8 cellular contexts compared by ENCODE assay signal in genomic region chr14:100486025-100486828, GRCh38.
DNase-seq lines count a peak whose midpoint lies in the region; ATAC-seq lines count a peak whose summit lies in the region.

No MANE protein-coding gene starts in this region.

- peak overlapping the region; percentile 78 for H3K4me2 ChIP-seq in BLaER1

- no peak overlapping the region for H3K27ac Mint-ChIP-seq in activated T-helper 2 cell treated with anti-CD3 and anti-CD28 coated beads, Interferon-gamma antibody, Interleukin-2, Interleukin-4, amounts not matched to agents 10 μg/mL and 5 μg/mL and 100 μg/mL, durations not matched to agents 14 hours and 24 hours and 36 hours

- no peaks in the 10 kb centered on the region for H3K36me3 ChIP-seq in BLaER1

- peaks cover 14% of the 10 kb centered on the region for H3K4me1 Mint-ChIP-seq in activated T-helper 2 cell treated with anti-CD3 and anti-CD28 coated beads, Interferon-gamma antibody, Interleukin-2, Interleukin-4, amounts not matched to agents 10 μg/mL and 5 μg/mL and 100 μg/mL, durations not matched to agents 14 hours and 24 hours and 36 hours (ENCODE audit: low read depth)

- H4K20me1 ChIP-seq in BLaER1 = peaks cover 9% of the 10 kb centered on the region; the same call in 1 of the 2 replicates

- H3K4me3 Mint-ChIP-seq in activated T-helper 2 cell treated with anti-CD3 and anti-CD28 coated beads, Interferon-gamma antibody, Interleukin-2, Interleukin-4, amounts not matched to agents 10 μg/mL and 5 μg/mL and 100 μg/mL, durations not matched to agents 14 hours and 24 hours and 36 hours (ENCODE audit: low read depth) = no peak overlapping the region

- peaks cover 83% of the 10 kb centered on the region for H3K4me1 ChIP-seq in BLaER1

- peak overlapping the region; percentile 45; the same call in 1 of the 2 replicates for H3K9ac ChIP-seq in BLaER1

- ATAC-seq in GM19351 (IDR thresholded peaks at IDR 0.05; ENCODE audit: unreplicated experiment) = peak; percentile 82
- peak; percentile 58 to 63 for ATAC-seq in left cardiac atrium

- H3K27me3 ChIP-seq in BLaER1 = no peaks in the 10 kb centered on the region

- DNase-seq in HK-2 (ENCODE audit: unreplicated experiment) (peak; percentile 56), RKO (ENCODE audit: low spot score) (peak; percentile 40), left cardiac atrium (peak; percentile 73), NCI-H2196 (lab: John Stamatoyannopoulos, UW; ENCODE audit: unreplicated experiment) (no peak)
- DNase-seq in activated T-helper 2 cell treated with anti-CD3 and anti-CD28 coated beads, Interferon-gamma antibody, Interleukin-2, Interleukin-4, amounts not matched to agents 10 μg/mL and 5 μg/mL and 100 μg/mL, durations not matched to agents 14 hours and 24 hours and 36 hours (ENCODE audit: low spot score) = peak; percentile 54
- DNase-seq in stimulated activated CD4-positive, alpha-beta T cell treated with anti-CD3 and anti-CD28 coated beads, Interleukin-15, amount 100 ng/mL, for 48 hours (ENCODE audit: low read depth in 2 of 2) = peak; percentile 27 to 45

- H3K36me3 Mint-ChIP-seq in activated T-helper 2 cell treated with anti-CD3 and anti-CD28 coated beads, Interferon-gamma antibody, Interleukin-2, Interleukin-4, amounts not matched to agents 10 μg/mL and 5 μg/mL and 100 μg/mL, durations not matched to agents 14 hours and 24 hours and 36 hours (ENCODE audit: low read depth) = no peaks in the 10 kb centered on the region

- H3K27me3 Mint-ChIP-seq in activated T-helper 2 cell treated with anti-CD3 and anti-CD28 coated beads, Interferon-gamma antibody, Interleukin-2, Interleukin-4, amounts not matched to agents 10 μg/mL and 5 μg/mL and 100 μg/mL, durations not matched to agents 14 hours and 24 hours and 36 hours (ENCODE audit: low read depth) = no peaks in the 10 kb centered on the region

- no peaks in the 10 kb centered on the region for H3K9me3 ChIP-seq in BLaER1

- H3K4me3 ChIP-seq in BLaER1 = peak overlapping the region; percentile 28

- intact Hi-C loops in activated T-helper 2 cell treated with anti-CD3 and anti-CD28 coated beads, Interferon-gamma antibody, Interleukin-2, Interleukin-4, amounts not matched to agents 10 μg/mL and 5 μg/mL and 100 μg/mL, durations not matched to agents 14 hours and 24 hours and 36 hours (cut with micrococcal nuclease) = no loop called here
- intact Hi-C loops in left cardiac atrium (cut with DNase I) = no loop called here

- H3K27ac ChIP-seq in BLaER1 = peak overlapping the region; percentile 83

- no peaks in the 10 kb centered on the region for H3K9me3 Mint-ChIP-seq in activated T-helper 2 cell treated with anti-CD3 and anti-CD28 coated beads, Interferon-gamma antibody, Interleukin-2, Interleukin-4, amounts not matched to agents 10 μg/mL and 5 μg/mL and 100 μg/mL, durations not matched to agents 14 hours and 24 hours and 36 hours
